In genomic region chr7:43011879-43012278, GRCh38 we compare ENCODE assay signal across 25 cellular contexts.
DNase-seq lines count a peak whose midpoint lies in the region; FAIRE-seq and TF ChIP-seq lines count a peak whose summit lies in the region.
"Had no signal": no experiment of that assay in that cellular context is flagged by ENCODE, and none has a peak within 500 bp of the region (broad histone marks: within the 10 kb centered on the region; RNA-seq: fewer than 3 reads in every experiment).

No MANE protein-coding gene starts in this region.

- 80 to 100% methylated on average over 1 to 2 of the region's 2 CpGs for whole genome bisulfite sequencing in endodermal cell (ENCODE audit: insufficient coverage in 1 of 2, insufficient read length in 1 of 2), 2 experiments

- H3K36me3 Mint-ChIP-seq in endodermal cell (ENCODE audit: low read depth): no peaks in the 10 kb centered on the region
- H3K36me3 Mint-ChIP-seq: CD8-positive, alpha-beta T cell had no signal

- H3K4me1 Mint-ChIP-seq in endodermal cell: peaks cover 46% of the 10 kb centered on the region
- H3K4me1 Mint-ChIP-seq: B cell had no signal

- H3K27ac ChIP-seq in OCI-LY3 (ENCODE audit: low read length): no peak overlapping the region
- H3K27ac ChIP-seq in endodermal cell (ENCODE audit: low read depth, low read length): no peak overlapping the region
- H3K27ac ChIP-seq: 22Rv1; A549; BLaER1 treated with 17β-estradiol and CSF1 and Interleukin-3, amounts not matched to agents 10 nM and 100 nM; C4-2B had no signal

- H3K4me3 Mint-ChIP-seq in endodermal cell: no peak overlapping the region
- H3K4me3 Mint-ChIP-seq: B cell; CD4-positive, alpha-beta T cell; CD8-positive, alpha-beta T cell had no signal

- H3K27ac Mint-ChIP-seq in endodermal cell: no peak overlapping the region
- H3K27ac Mint-ChIP-seq: B cell; CD4-positive, alpha-beta T cell; CD8-positive, alpha-beta T cell had no signal

- no peak overlapping the region for H3K9ac ChIP-seq in OCI-LY3 (ENCODE audit: low read length)
- no peak overlapping the region for H3K9ac ChIP-seq in endodermal cell (ENCODE audit: extremely low read depth, low read length, poor library complexity, severe bottlenecking)
- H3K9ac ChIP-seq: BLaER1 treated with 17β-estradiol and CSF1 and Interleukin-3, amounts not matched to agents 10 nM and 100 nM had no signal

- TF ChIP-seq CTCF in OCI-LY3 (IDR thresholded peaks at IDR 0.05; ENCODE audit: low read depth, low read length): no peak
- no peak for TF ChIP-seq CTCF in endodermal cell (conservative IDR thresholded peaks at IDR 0.05)

- H3K9me3 ChIP-seq in OCI-LY3 (ENCODE audit: insufficient read depth, low read length): peaks cover 5% of the 10 kb centered on the region; the same call in 1 of the 2 replicates
- peaks cover 13% of the 10 kb centered on the region for H3K9me3 ChIP-seq in endodermal cell (ENCODE audit: control insufficient read depth, low read length)
- H3K9me3 ChIP-seq: A549, Caco-2 had no signal

- no peaks in the 10 kb centered on the region for H3K79me2 ChIP-seq in OCI-LY3 (ENCODE audit: low read length)

- H3K4me2 ChIP-seq in OCI-LY3 (ENCODE audit: low read length): peak overlapping the region; percentile 20; the same call in 1 of the 2 replicates
- H3K4me2 ChIP-seq: A549; BLaER1 treated with 17β-estradiol and CSF1 and Interleukin-3, amounts not matched to agents 10 nM and 100 nM had no signal

- no peak overlapping the region for H2AFZ ChIP-seq in OCI-LY3 (ENCODE audit: low read depth, low read length)

- H3K36me3 ChIP-seq in OCI-LY3 (replicated peaks; ENCODE audit: low read depth, low read length) (no peaks in the 10 kb centered on the region), endodermal cell (ENCODE audit: control insufficient read depth, insufficient read depth, low read length) (no peaks in the 10 kb centered on the region)
- H3K36me3 ChIP-seq: BLaER1 treated with 17β-estradiol and CSF1 and Interleukin-3, amounts not matched to agents 10 nM and 100 nM had no signal

- FAIRE-seq in GM18507 (lab: Jason Lieb, UNC) (peak; percentile 24), urothelium cell line (lab: Jason Lieb, UNC) (peak; percentile 58)
- FAIRE-seq: A549, D721Med, GM12878, GM12892 had no signal

- peaks cover 2% of the 10 kb centered on the region for H3K27me3 Mint-ChIP-seq in endodermal cell (ENCODE audit: insufficient read depth)

- DNase-seq in GM18507 (ENCODE audit: extremely low spot score, insufficient read length, low read depth): no peak
- no peak for DNase-seq in endodermal cell
- no peak for DNase-seq in urothelium cell line (ENCODE audit: low spot score)
- no peak for DNase-seq in NCI-H2029 treated with DMSO at 0.1 percent for 48 hours (lab: John Stamatoyannopoulos, UW)
- no peak for DNase-seq in NCI-H2107 (lab: John Stamatoyannopoulos, UW)
- DNase-seq in NCI-H226: no peak
- DNase-seq: AML-193; Caco-2; Calu3; CD4-positive, alpha-beta T cell; CD8-positive, alpha-beta T cell; DMS53; DMS79; DND-41; EL; GDM1 had no signal

- H4K20me1 ChIP-seq in OCI-LY3 (ENCODE audit: insufficient read depth, low read length): no peaks in the 10 kb centered on the region
- H4K20me1 ChIP-seq: BLaER1 treated with 17β-estradiol and CSF1 and Interleukin-3, amounts not matched to agents 10 nM and 100 nM had no signal

- no peak overlapping the region for H3K4me3 ChIP-seq in OCI-LY3 (ENCODE audit: low read length)
- peak overlapping the region; percentile 30 for H3K4me3 ChIP-seq in endodermal cell (ENCODE audit: low read length)
- H3K4me3 ChIP-seq: A549; BLaER1 treated with 17β-estradiol and CSF1 and Interleukin-3, amounts not matched to agents 10 nM and 100 nM; GM12878 had no signal

- H3K27me3 ChIP-seq in OCI-LY3 (ENCODE audit: low read depth, low read length) (no peaks in the 10 kb centered on the region), endodermal cell (ENCODE audit: control insufficient read depth, insufficient read depth, low read length, poor library complexity, severe bottlenecking) (no peaks in the 10 kb centered on the region)
- H3K27me3 ChIP-seq: BLaER1 treated with 17β-estradiol and CSF1 and Interleukin-3, amounts not matched to agents 10 nM and 100 nM had no signal

- peaks cover 4% of the 10 kb centered on the region for H3K9me3 Mint-ChIP-seq in endodermal cell
- H3K9me3 Mint-ChIP-seq: CD4-positive, alpha-beta T cell; CD8-positive, alpha-beta T cell had no signal

- H3K4me1 ChIP-seq in OCI-LY3 (ENCODE audit: low read length) (peaks cover 21% of the 10 kb centered on the region), endodermal cell (ENCODE audit: control insufficient read depth, insufficient read depth, low read length) (peaks cover 26% of the 10 kb centered on the region)
- H3K4me1 ChIP-seq: A549, Caco-2 had no signal
